22 cellular contexts compared by ENCODE assay signal in the genomic region with DNA sequence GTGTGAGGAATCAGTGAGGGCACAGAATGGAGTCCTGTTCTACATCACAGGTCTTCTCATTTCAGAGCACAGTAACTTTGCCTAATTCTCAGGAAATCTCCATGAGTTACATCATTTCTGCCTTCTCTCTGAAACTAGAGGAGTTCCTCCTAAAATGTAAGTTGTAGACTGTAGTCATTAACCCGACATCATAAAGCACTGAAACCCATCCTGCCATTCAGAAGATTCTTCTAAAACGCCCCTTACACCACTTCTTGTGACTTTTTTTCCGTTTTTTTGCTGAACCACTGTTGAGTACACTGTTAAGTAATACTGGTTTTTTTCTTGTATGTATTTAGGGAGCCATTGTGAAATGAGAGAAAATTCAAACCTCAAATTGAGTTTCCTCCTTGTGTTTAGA.
"Had no signal": no experiment of that assay in that cellular context is flagged by ENCODE, and none has a peak within 500 bp of the region (broad histone marks: within the 10 kb centered on the region; RNA-seq: fewer than 3 reads in every experiment).

No MANE protein-coding gene starts in this region.

- H3K9me3 Mint-ChIP-seq: activated CD4-positive, alpha-beta T cell treated with anti-CD3 and anti-CD28 coated beads, Interleukin-2, amount 10 ng/mL, durations not matched to agents 24 days and 14 days; activated naive CD8-positive, alpha-beta T cell treated with anti-CD3 and anti-CD28 coated beads for 36 hours; endodermal cell; nephron had no signal

- H3K4me3 Mint-ChIP-seq: activated CD4-positive, alpha-beta T cell treated with anti-CD3 and anti-CD28 coated beads, Interleukin-2, amount 10 ng/mL, durations not matched to agents 24 days and 14 days; activated naive CD8-positive, alpha-beta T cell treated with anti-CD3 and anti-CD28 coated beads for 36 hours; endodermal cell; nephron had no signal

- H3K4me3 ChIP-seq: colonic mucosa, gastroesophageal sphincter, left ventricle myocardium inferior, upper lobe of left lung had no signal

- H3K27ac Mint-ChIP-seq: activated CD4-positive, alpha-beta T cell treated with anti-CD3 and anti-CD28 coated beads, Interleukin-2, amount 10 ng/mL, durations not matched to agents 24 days and 14 days; activated naive CD8-positive, alpha-beta T cell treated with anti-CD3 and anti-CD28 coated beads for 36 hours; nephron had no signal

- H3K9me3 ChIP-seq: colonic mucosa, gastroesophageal sphincter, left ventricle myocardium inferior, upper lobe of left lung had no signal

- H3K4me1 Mint-ChIP-seq: nephron had no signal

- ATAC-seq: activated CD4-positive, CD25-positive, alpha-beta regulatory T cell treated with anti-CD3 and anti-CD28 coated beads, Interleukin-2, amount 50 U/mL, for 24 hours; gastroesophageal sphincter; right cardiac atrium; stimulated activated naive CD8-positive, alpha-beta T cell treated with anti-CD3 and anti-CD28 coated beads, Interleukin-15, Interleukin-2, amounts not matched to agents 100 U/mL and 50 U/mL, for 24 hours had no signal

- H3K4me1 ChIP-seq: colonic mucosa, gastroesophageal sphincter, left ventricle myocardium inferior, parathyroid adenoma, upper lobe of left lung had no signal

- H3K27ac ChIP-seq: colonic mucosa, gastroesophageal sphincter, left ventricle myocardium inferior, parathyroid adenoma, upper lobe of left lung, VCaP had no signal

- H3K36me3 ChIP-seq: colonic mucosa had no signal

- H3K27me3 ChIP-seq: colonic mucosa, gastroesophageal sphincter, upper lobe of left lung had no signal

- DNase-seq: activated CD4-positive, alpha-beta T cell treated with anti-CD3 and anti-CD28 coated beads, Interleukin-2, amount 10 ng/mL, durations not matched to agents 24 days and 14 days; activated gamma-delta T cell treated with Interleukin-2 at 50 U/mL for 16 hours; activated naive CD8-positive, alpha-beta T cell treated with anti-CD3 and anti-CD28 coated beads for 36 hours; activated T-cell treated with anti-CD3 and anti-CD28 coated beads, Interleukin-2, amount 50 U/mL, for 1 hour; amniotic stem cell; colonic mucosa; endodermal cell; head of caudate nucleus; hypothalamus; left ventricle myocardium inferior; mammary epithelial cell; midbrain; right cardiac atrium; stimulated activated CD4-positive, alpha-beta T cell treated with anti-CD3 and anti-CD28 coated beads, Interleukin-12 subunit alpha, Interleukin-12 subunit beta, amount 100 ng/mL, for 4 hours; stimulated activated CD4-positive, alpha-beta T cell treated with anti-CD3 and anti-CD28 coated beads, Interleukin-4, amount 100 ng/mL, for 4 hours; stimulated activated naive CD8-positive, alpha-beta T cell treated with anti-CD3 and anti-CD28 coated beads, Interleukin-15, Interleukin-2, amounts not matched to agents 100 U/mL and 50 U/mL, for 24 hours had no signal

- H3K27me3 Mint-ChIP-seq: activated CD4-positive, alpha-beta T cell treated with anti-CD3 and anti-CD28 coated beads, Interleukin-2, amount 10 ng/mL, durations not matched to agents 24 days and 14 days; activated naive CD8-positive, alpha-beta T cell treated with anti-CD3 and anti-CD28 coated beads for 36 hours had no signal
